ENCODE assay signal across 2 cellular contexts in the genomic region with DNA sequence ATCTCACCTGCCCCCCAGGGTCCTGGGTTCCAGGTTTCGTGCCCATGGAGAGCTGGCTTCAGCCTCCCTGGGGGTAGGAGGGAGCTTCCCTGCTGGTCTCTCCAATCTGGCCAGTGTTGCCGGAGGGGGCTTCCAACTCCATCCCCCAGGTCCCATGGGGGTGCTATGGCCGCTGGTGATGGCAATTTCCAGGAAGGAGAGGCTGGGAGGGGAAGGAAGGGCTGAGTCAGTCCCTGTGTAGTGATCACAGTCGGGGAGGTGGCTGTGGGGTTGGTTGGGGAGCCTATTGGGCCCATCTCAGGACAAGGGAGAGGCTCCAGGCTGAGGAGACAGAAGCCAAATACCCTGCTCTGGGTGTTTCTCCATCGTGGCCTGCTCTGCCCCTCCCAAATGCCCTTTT.
TF ChIP-seq lines count a peak whose summit lies in the region.

No MANE protein-coding gene starts in this region.

TF ChIP-seq in SK-N-SH treated with all-trans-retinoic acid at 6 μM for 48 hours, 23 proteins besides CTCF, POLR2A, EP300 and RAD21:
- TF ChIP-seq, protein P1, sequence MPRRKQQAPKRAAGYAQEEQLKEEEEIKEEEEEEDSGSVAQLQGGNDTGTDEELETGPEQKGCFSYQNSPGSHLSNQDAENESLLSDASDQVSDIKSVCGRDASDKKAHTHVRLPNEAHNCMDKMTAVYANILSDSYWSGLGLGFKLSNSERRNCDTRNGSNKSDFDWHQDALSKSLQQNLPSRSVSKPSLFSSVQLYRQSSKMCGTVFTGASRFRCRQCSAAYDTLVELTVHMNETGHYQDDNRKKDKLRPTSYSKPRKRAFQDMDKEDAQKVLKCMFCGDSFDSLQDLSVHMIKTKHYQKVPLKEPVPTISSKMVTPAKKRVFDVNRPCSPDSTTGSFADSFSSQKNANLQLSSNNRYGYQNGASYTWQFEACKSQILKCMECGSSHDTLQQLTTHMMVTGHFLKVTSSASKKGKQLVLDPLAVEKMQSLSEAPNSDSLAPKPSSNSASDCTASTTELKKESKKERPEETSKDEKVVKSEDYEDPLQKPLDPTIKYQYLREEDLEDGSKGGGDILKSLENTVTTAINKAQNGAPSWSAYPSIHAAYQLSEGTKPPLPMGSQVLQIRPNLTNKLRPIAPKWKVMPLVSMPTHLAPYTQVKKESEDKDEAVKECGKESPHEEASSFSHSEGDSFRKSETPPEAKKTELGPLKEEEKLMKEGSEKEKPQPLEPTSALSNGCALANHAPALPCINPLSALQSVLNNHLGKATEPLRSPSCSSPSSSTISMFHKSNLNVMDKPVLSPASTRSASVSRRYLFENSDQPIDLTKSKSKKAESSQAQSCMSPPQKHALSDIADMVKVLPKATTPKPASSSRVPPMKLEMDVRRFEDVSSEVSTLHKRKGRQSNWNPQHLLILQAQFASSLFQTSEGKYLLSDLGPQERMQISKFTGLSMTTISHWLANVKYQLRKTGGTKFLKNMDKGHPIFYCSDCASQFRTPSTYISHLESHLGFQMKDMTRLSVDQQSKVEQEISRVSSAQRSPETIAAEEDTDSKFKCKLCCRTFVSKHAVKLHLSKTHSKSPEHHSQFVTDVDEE (CRISPR knock-in tag; IDR thresholded peaks at IDR 0.05), result no peak
- no peak for TF ChIP-seq TCF4 (CRISPR knock-in tag; IDR thresholded peaks at IDR 0.05; ENCODE audit: borderline replicate concordance)
TF ChIP-seq in SK-N-SH treated with all-trans-retinoic acid at 6 μM for 48 hours: peak in this region for 0.

TF ChIP-seq in SK-N-SH, 30 proteins besides CTCF, POLR2A, EP300 and RAD21 (continued from another document):
- TF ChIP-seq SIN3A (IDR thresholded peaks at IDR 0.05; ENCODE audit: borderline replicate concordance, low read depth, low read length), result no peak
- no peak for TF ChIP-seq MXI1 (IDR thresholded peaks at IDR 0.05; ENCODE audit: low read depth, low read length)
- TF ChIP-seq, protein P2, sequence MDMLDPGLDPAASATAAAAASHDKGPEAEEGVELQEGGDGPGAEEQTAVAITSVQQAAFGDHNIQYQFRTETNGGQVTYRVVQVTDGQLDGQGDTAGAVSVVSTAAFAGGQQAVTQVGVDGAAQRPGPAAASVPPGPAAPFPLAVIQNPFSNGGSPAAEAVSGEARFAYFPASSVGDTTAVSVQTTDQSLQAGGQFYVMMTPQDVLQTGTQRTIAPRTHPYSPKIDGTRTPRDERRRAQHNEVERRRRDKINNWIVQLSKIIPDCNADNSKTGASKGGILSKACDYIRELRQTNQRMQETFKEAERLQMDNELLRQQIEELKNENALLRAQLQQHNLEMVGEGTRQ (IDR thresholded peaks at IDR 0.05; ENCODE audit: borderline replicate concordance, low read depth, low read length), result no peak
- no peak for TF ChIP-seq JUND (IDR thresholded peaks at IDR 0.05)
- no peak for TF ChIP-seq NFIC (IDR thresholded peaks at IDR 0.05; ENCODE audit: borderline replicate concordance)
- TF ChIP-seq, protein P3, sequence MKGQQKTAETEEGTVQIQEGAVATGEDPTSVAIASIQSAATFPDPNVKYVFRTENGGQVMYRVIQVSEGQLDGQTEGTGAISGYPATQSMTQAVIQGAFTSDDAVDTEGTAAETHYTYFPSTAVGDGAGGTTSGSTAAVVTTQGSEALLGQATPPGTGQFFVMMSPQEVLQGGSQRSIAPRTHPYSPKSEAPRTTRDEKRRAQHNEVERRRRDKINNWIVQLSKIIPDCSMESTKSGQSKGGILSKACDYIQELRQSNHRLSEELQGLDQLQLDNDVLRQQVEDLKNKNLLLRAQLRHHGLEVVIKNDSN (IDR thresholded peaks at IDR 0.05; ENCODE audit: borderline replicate concordance, low read depth), result no peak
- no peak for TF ChIP-seq TCF12 (IDR thresholded peaks at IDR 0.05)
- TF ChIP-seq TAF1 (IDR thresholded peaks at IDR 0.05; ENCODE audit: borderline replicate concordance, low read depth, low read length), result no peak
- no peak for TF ChIP-seq RXRA (IDR thresholded peaks at IDR 0.05; ENCODE audit: borderline replicate concordance, low read depth)
- TF ChIP-seq MEF2A (IDR thresholded peaks at IDR 0.05; ENCODE audit: borderline replicate concordance, low read depth), result no peak
- TF ChIP-seq, protein P4, sequence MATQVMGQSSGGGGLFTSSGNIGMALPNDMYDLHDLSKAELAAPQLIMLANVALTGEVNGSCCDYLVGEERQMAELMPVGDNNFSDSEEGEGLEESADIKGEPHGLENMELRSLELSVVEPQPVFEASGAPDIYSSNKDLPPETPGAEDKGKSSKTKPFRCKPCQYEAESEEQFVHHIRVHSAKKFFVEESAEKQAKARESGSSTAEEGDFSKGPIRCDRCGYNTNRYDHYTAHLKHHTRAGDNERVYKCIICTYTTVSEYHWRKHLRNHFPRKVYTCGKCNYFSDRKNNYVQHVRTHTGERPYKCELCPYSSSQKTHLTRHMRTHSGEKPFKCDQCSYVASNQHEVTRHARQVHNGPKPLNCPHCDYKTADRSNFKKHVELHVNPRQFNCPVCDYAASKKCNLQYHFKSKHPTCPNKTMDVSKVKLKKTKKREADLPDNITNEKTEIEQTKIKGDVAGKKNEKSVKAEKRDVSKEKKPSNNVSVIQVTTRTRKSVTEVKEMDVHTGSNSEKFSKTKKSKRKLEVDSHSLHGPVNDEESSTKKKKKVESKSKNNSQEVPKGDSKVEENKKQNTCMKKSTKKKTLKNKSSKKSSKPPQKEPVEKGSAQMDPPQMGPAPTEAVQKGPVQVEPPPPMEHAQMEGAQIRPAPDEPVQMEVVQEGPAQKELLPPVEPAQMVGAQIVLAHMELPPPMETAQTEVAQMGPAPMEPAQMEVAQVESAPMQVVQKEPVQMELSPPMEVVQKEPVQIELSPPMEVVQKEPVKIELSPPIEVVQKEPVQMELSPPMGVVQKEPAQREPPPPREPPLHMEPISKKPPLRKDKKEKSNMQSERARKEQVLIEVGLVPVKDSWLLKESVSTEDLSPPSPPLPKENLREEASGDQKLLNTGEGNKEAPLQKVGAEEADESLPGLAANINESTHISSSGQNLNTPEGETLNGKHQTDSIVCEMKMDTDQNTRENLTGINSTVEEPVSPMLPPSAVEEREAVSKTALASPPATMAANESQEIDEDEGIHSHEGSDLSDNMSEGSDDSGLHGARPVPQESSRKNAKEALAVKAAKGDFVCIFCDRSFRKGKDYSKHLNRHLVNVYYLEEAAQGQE (IDR thresholded peaks at IDR 0.05; ENCODE audit: low read depth, low read length), result no peak
- no peak for TF ChIP-seq RCOR1 (IDR thresholded peaks at IDR 0.05; ENCODE audit: low read length)
- TF ChIP-seq RFX5 (IDR thresholded peaks at IDR 0.05; ENCODE audit: low read length), result no peak
- no peak for TF ChIP-seq ELF1 (IDR thresholded peaks at IDR 0.05)
- no peak for TF ChIP-seq GABPA (IDR thresholded peaks at IDR 0.05; ENCODE audit: low read depth)
